Comparison of ENCODE assay signal across 8 cellular contexts in genomic region chr2:164430166-164430783, GRCh38.
DNase-seq lines count a peak whose midpoint lies in the region; ATAC-seq, FAIRE-seq and TF ChIP-seq lines count a peak whose summit lies in the region.

No MANE protein-coding gene starts in this region.

- no peak for ATAC-seq in activated naive CD8-positive, alpha-beta T cell treated with anti-CD3 and anti-CD28 coated beads, Interleukin-2, amount 50 U/mL, for 24 hours
- no peak for ATAC-seq in GM21576 (IDR thresholded peaks at IDR 0.05; ENCODE audit: unreplicated experiment)

- no peak overlapping the region for H2AFZ ChIP-seq in astrocyte (ENCODE audit: low read depth, low read length)

- no peaks in the 10 kb centered on the region for H3K36me3 Mint-ChIP-seq in astrocyte (ENCODE audit: low read depth, unreplicated experiment)
- H3K36me3 Mint-ChIP-seq in activated naive CD8-positive, alpha-beta T cell treated with anti-CD3 and anti-CD28 coated beads, Interleukin-2, amount 50 U/mL, for 24 hours (ENCODE audit: low read depth), result no peaks in the 10 kb centered on the region

- DNase-seq in D341Med (ENCODE audit: low spot score) (peak; percentile 43), H4 (ENCODE audit: low spot score) (peak; percentile 34), NCI-H2081 (lab: John Stamatoyannopoulos, UW) (peak; percentile 39 to 70), astrocyte (ENCODE audit: low read depth) (peak; percentile 24), kidney epithelial cell (ENCODE audit: low read depth) (no peak)
- no peak for DNase-seq in stimulated activated CD8-positive, alpha-beta memory T cell treated with anti-CD3 and anti-CD28 coated beads, Interleukin-4, amount 100 ng/mL, for 48 hours
- no peak for DNase-seq in activated naive CD8-positive, alpha-beta T cell treated with anti-CD3 and anti-CD28 coated beads, Interleukin-2, amount 50 U/mL, for 24 hours

- no peak overlapping the region for H3K27ac ChIP-seq in astrocyte (ENCODE audit: low read depth, low read length)

- no peaks in the 10 kb centered on the region for H4K20me1 ChIP-seq in astrocyte (ENCODE audit: insufficient read depth, low read length)

- no peaks in the 10 kb centered on the region for H3K36me3 ChIP-seq in astrocyte (ENCODE audit: insufficient read depth, low read length)
- H3K36me3 ChIP-seq in kidney epithelial cell (ENCODE audit: control insufficient read depth, insufficient read depth, low read length), result no peaks in the 10 kb centered on the region

- H3K9me3 Mint-ChIP-seq in astrocyte (ENCODE audit: unreplicated experiment), result no peaks in the 10 kb centered on the region
- H3K9me3 Mint-ChIP-seq in activated naive CD8-positive, alpha-beta T cell treated with anti-CD3 and anti-CD28 coated beads, Interleukin-2, amount 50 U/mL, for 24 hours, result no peaks in the 10 kb centered on the region

- H3K9ac ChIP-seq in astrocyte (ENCODE audit: low read length), result no peak overlapping the region

- H3K4me1 ChIP-seq in astrocyte (ENCODE audit: insufficient read depth, low read length), result no peaks in the 10 kb centered on the region

- H3K79me2 ChIP-seq in astrocyte (ENCODE audit: insufficient read depth, low read length), result no peaks in the 10 kb centered on the region

- no peak overlapping the region for H3K4me3 Mint-ChIP-seq in astrocyte (ENCODE audit: unreplicated experiment)
- H3K4me3 Mint-ChIP-seq in activated naive CD8-positive, alpha-beta T cell treated with anti-CD3 and anti-CD28 coated beads, Interleukin-2, amount 50 U/mL, for 24 hours, result no peak overlapping the region

- H3K4me3 ChIP-seq in astrocyte (ENCODE audit: insufficient read depth, low read depth, low read length) (no peak overlapping the region), kidney epithelial cell (ENCODE audit: low read depth, low read length) (no peak overlapping the region)

- no peaks in the 10 kb centered on the region for H3K27me3 Mint-ChIP-seq in astrocyte (ENCODE audit: low read depth, unreplicated experiment)
- H3K27me3 Mint-ChIP-seq in activated naive CD8-positive, alpha-beta T cell treated with anti-CD3 and anti-CD28 coated beads, Interleukin-2, amount 50 U/mL, for 24 hours, result no peaks in the 10 kb centered on the region

- no peaks in the 10 kb centered on the region for H3K9me3 ChIP-seq in astrocyte (ENCODE audit: insufficient read depth, low read depth, low read length)

- no peak overlapping the region for H3K4me2 ChIP-seq in astrocyte (ENCODE audit: low read length)

- TF ChIP-seq CTCF in astrocyte (IDR thresholded peaks at IDR 0.05; ENCODE audit: insufficient read depth, low read depth, low read length) (peak; percentile 81), kidney epithelial cell (IDR thresholded peaks at IDR 0.05; ENCODE audit: insufficient read depth, low read length, poor library complexity, severe bottlenecking) (peak; percentile 73)

- peak; percentile 77 for FAIRE-seq in astrocyte (lab: Jason Lieb, UNC)

- H3K27me3 ChIP-seq in astrocyte (ENCODE audit: insufficient read depth, low read length) (no peaks in the 10 kb centered on the region), kidney epithelial cell (ENCODE audit: control insufficient read depth, insufficient read depth, low read length) (no peaks in the 10 kb centered on the region)

- H3K4me1 Mint-ChIP-seq in astrocyte (ENCODE audit: low read depth, unreplicated experiment), result peaks cover 3% of the 10 kb centered on the region
- H3K4me1 Mint-ChIP-seq in activated naive CD8-positive, alpha-beta T cell treated with anti-CD3 and anti-CD28 coated beads, Interleukin-2, amount 50 U/mL, for 24 hours, result no peaks in the 10 kb centered on the region

- no peak overlapping the region for H3K27ac Mint-ChIP-seq in astrocyte (ENCODE audit: unreplicated experiment)
- H3K27ac Mint-ChIP-seq in activated naive CD8-positive, alpha-beta T cell treated with anti-CD3 and anti-CD28 coated beads, Interleukin-2, amount 50 U/mL, for 24 hours, result no peak overlapping the region

Comparison
In these comparisons a context has a peak if more than half of its experiments do, and no peak if none do; other contexts are left out.
1. DNase-seq: peak in D341Med (single experiment), H4 (single experiment), NCI-H2081 (2 of 2) and astrocyte (single experiment); none in kidney epithelial cell (single experiment), stimulated activated CD8-positive, alpha-beta memory T cell treated with anti-CD3 and anti-CD28 coated beads, Interleukin-4, amount 100 ng/mL, for 48 hours (single experiment) and activated naive CD8-positive, alpha-beta T cell treated with anti-CD3 and anti-CD28 coated beads, Interleukin-2, amount 50 U/mL, for 24 hours (single experiment).